In genomic region chr12:98954506-98954905, GRCh38 we compare ENCODE assay signal across 27 cellular contexts.
"Had no signal": no experiment of that assay in that cellular context is flagged by ENCODE, and none has a peak within 500 bp of the region (broad histone marks: within the 10 kb centered on the region; RNA-seq: fewer than 3 reads in every experiment).

No MANE protein-coding gene starts in this region.

- H3K4me1 ChIP-seq: colonic mucosa, esophagus muscularis mucosa, esophagus squamous epithelium, foreskin keratinocyte, gastrocnemius medialis, gastroesophageal sphincter, heart left ventricle, heart right ventricle had no signal

- H3K27me3 ChIP-seq: colonic mucosa, dorsolateral prefrontal cortex, esophagus muscularis mucosa, esophagus squamous epithelium, foreskin keratinocyte, gastrocnemius medialis, gastroesophageal sphincter, heart left ventricle, heart right ventricle, hepatocyte had no signal

- H3K4me3 Mint-ChIP-seq: dendritic cell treated with granulocyte-macrophage colony-stimulating factor and Interleukin-4, amounts not matched to agents 40 ng/mL and 50 ng/mL, for 4 days; effector memory CD8-positive, alpha-beta T cell; endodermal cell had no signal

- H3K4me2 ChIP-seq: hepatocyte had no signal

- H3K4me3 ChIP-seq: colonic mucosa, coronary artery, dorsolateral prefrontal cortex, esophagus muscularis mucosa, esophagus squamous epithelium, gastrocnemius medialis, gastroesophageal sphincter, heart left ventricle, heart right ventricle, hepatocyte had no signal

- ATAC-seq: effector memory CD8-positive, alpha-beta T cell; esophagus mucosa; gastrocnemius medialis; gastroesophageal sphincter; heart left ventricle; heart right ventricle had no signal

- H3K9me3 Mint-ChIP-seq: dendritic cell treated with granulocyte-macrophage colony-stimulating factor and Interleukin-4, amounts not matched to agents 40 ng/mL and 50 ng/mL, for 4 days; effector memory CD8-positive, alpha-beta T cell; endodermal cell had no signal

- H3K79me2 ChIP-seq: hepatocyte had no signal

- H3K27me3 Mint-ChIP-seq: dendritic cell treated with granulocyte-macrophage colony-stimulating factor and Interleukin-4, amounts not matched to agents 40 ng/mL and 50 ng/mL, for 4 days had no signal

- H3K9me3 ChIP-seq: colonic mucosa, esophagus muscularis mucosa, esophagus squamous epithelium, gastrocnemius medialis, gastroesophageal sphincter, heart left ventricle, heart right ventricle had no signal

- H3K27ac ChIP-seq: colonic mucosa, coronary artery, dorsolateral prefrontal cortex, epithelial cell of prostate, esophagus muscularis mucosa, esophagus squamous epithelium, foreskin keratinocyte, gastrocnemius medialis, gastroesophageal sphincter, heart left ventricle, heart right ventricle, hepatocyte had no signal

- H2AFZ ChIP-seq: hepatocyte had no signal

- FAIRE-seq: endometrium, endothelial cell of umbilical vein, frontal cortex had no signal

- H3K27ac Mint-ChIP-seq: dendritic cell treated with granulocyte-macrophage colony-stimulating factor and Interleukin-4, amounts not matched to agents 40 ng/mL and 50 ng/mL, for 4 days; effector memory CD8-positive, alpha-beta T cell; endodermal cell had no signal

- DNase-seq: colonic mucosa; cortex of kidney; dorsolateral prefrontal cortex; effector CD4-positive, alpha-beta T cell; effector CD8-positive, alpha-beta T cell; effector memory CD4-positive, alpha-beta T cell; effector memory CD8-positive, alpha-beta T cell; esophagus squamous epithelium; foreskin fibroblast; foreskin melanocyte; gastrocnemius medialis; glutamatergic neuron; head of caudate nucleus; heart left ventricle; heart right ventricle had no signal

- H3K36me3 ChIP-seq: colonic mucosa, esophagus muscularis mucosa, esophagus squamous epithelium, gastrocnemius medialis, gastroesophageal sphincter, heart left ventricle, heart right ventricle had no signal
